In the genomic region with DNA sequence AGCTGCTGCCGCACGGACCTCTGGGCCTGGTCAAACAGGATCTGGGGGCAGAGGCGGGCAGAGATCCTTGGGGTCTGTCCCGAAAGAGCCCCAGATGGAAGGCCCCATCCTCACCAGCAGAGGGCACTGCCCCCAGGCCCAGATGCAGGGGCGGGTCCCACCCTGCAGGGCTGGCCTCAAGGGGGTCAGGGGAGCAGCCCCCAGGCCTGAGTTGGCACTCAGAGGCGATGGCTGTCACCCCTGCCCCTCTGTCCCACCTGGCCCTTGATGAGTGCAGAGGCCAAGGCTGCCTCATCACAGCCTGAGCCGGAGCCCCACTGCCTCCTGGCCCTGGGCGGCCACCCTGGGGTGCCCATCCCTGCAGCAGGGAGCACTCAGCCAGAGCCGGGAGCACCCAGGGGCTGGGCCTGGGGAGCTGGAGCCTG, we compare ENCODE assay signal across 11 cellular contexts. TPM values are rescaled to one million over a fixed set of nuclear protein-coding genes. Genes with fewer than 3 reads are reported as not detected.
A peak's percentile ranks its signal among the peaks of the same experiment; 100 is the strongest.
DNase-seq lines count a peak whose midpoint lies in the region; ATAC-seq and TF ChIP-seq lines count a peak whose summit lies in the region.
"Had no signal": no experiment of that assay in that cellular context is flagged by ENCODE, and none has a peak within 500 bp of the region (broad histone marks: within the 10 kb centered on the region; RNA-seq: fewer than 3 reads in every experiment).

No MANE protein-coding gene starts in this region.

- peaks cover 6 to 21% of the 10 kb centered on the region in 2 donors for H3K4me1 Mint-ChIP-seq in natural killer cell
- H3K4me1 Mint-ChIP-seq in natural killer cell treated with Interleukin-12 subunit alpha and Interleukin-12 subunit beta and Interleukin-15 and Interleukin-18, amount 100 ng/mL, for 72 hours (ENCODE audit: low read depth in 2 of 2) = peaks cover 11 to 12% of the 10 kb centered on the region in 2 donors

- H3K36me3 Mint-ChIP-seq in natural killer cell = no peaks in the 10 kb centered on the region
- no peaks in the 10 kb centered on the region for H3K36me3 Mint-ChIP-seq in natural killer cell treated with Interleukin-12 subunit alpha and Interleukin-12 subunit beta and Interleukin-15 and Interleukin-18, amount 100 ng/mL, for 72 hours

- H3K4me3 ChIP-seq in RWPE2 (ENCODE audit: severe bottlenecking) (no peak overlapping the region), fibroblast of villous mesenchyme (ENCODE audit: low read depth, low read length) (no peak overlapping the region), MG63 (no peak overlapping the region)

- TF ChIP-seq CTCF in natural killer cell (IDR thresholded peaks at IDR 0.05) (peak; percentile 26), RWPE2 (IDR thresholded peaks at IDR 0.05; ENCODE audit: poor library complexity, severe bottlenecking) (peak; percentile 32), fibroblast of villous mesenchyme (IDR thresholded peaks at IDR 0.05; ENCODE audit: insufficient read depth, low read depth, low read length) (peak; percentile 50), omental fat pad (IDR thresholded peaks at IDR 0.05) (no peak)

- no peaks in the 10 kb centered on the region for H3K9me3 Mint-ChIP-seq in natural killer cell
- H3K9me3 Mint-ChIP-seq in natural killer cell treated with Interleukin-12 subunit alpha and Interleukin-12 subunit beta and Interleukin-15 and Interleukin-18, amount 100 ng/mL, for 72 hours = no peaks in the 10 kb centered on the region

- intact Hi-C loops in natural killer cell (cut with micrococcal nuclease) = no loop called here

- H3K27me3 ChIP-seq in RWPE2 (ENCODE audit: insufficient read depth, poor library complexity, severe bottlenecking) (no peaks in the 10 kb centered on the region), MG63 (no peaks in the 10 kb centered on the region)

- H3K4me3 Mint-ChIP-seq in natural killer cell = no peak overlapping the region
- no peak overlapping the region for H3K4me3 Mint-ChIP-seq in natural killer cell treated with Interleukin-12 subunit alpha and Interleukin-12 subunit beta and Interleukin-15 and Interleukin-18, amount 100 ng/mL, for 72 hours

- no peak overlapping the region for H3K27ac ChIP-seq in RWPE2 (ENCODE audit: poor library complexity, severe bottlenecking)
- H3K27ac ChIP-seq: parathyroid adenoma had no signal

- H3K27ac Mint-ChIP-seq in natural killer cell = no peak overlapping the region
- H3K27ac Mint-ChIP-seq in natural killer cell treated with Interleukin-12 subunit alpha and Interleukin-12 subunit beta and Interleukin-15 and Interleukin-18, amount 100 ng/mL, for 72 hours = no peak overlapping the region

- H3K4me1 ChIP-seq in RWPE2 (ENCODE audit: insufficient read depth, poor library complexity, severe bottlenecking) = peaks cover 31% of the 10 kb centered on the region

- H3K9me3 ChIP-seq in RWPE2 (ENCODE audit: severe bottlenecking) = no peaks in the 10 kb centered on the region
- H3K9me3 ChIP-seq in MG63 = no peaks in the 10 kb centered on the region

- DNase-seq in natural killer cell (no peak), RWPE2 (ENCODE audit: low spot score) (no peak), fibroblast of villous mesenchyme (ENCODE audit: low read depth) (no peak), MG63 (no peak), omental fat pad (ENCODE audit: low spot score) (no peak), RPMI8226 (no peak)
- no peak for DNase-seq in natural killer cell treated with Interleukin-12 subunit alpha and Interleukin-12 subunit beta and Interleukin-15 and Interleukin-18, amount 100 ng/mL, for 72 hours (ENCODE audit: low spot score)
- DNase-seq: activated CD8-positive, alpha-beta memory T cell treated with anti-CD3 and anti-CD28 coated beads, Interleukin-2, amount 50 U/mL, for 4 hours; central memory CD4-positive, alpha-beta T cell had no signal

- H3K36me3 ChIP-seq in RWPE2 (ENCODE audit: low read depth) (no peaks in the 10 kb centered on the region), MG63 (no peaks in the 10 kb centered on the region)

- ATAC-seq in natural killer cell = no peak
- ATAC-seq in natural killer cell treated with Interleukin-12 subunit alpha and Interleukin-12 subunit beta and Interleukin-15 and Interleukin-18, amount 100 ng/mL, for 72 hours = no peak
- no peak for ATAC-seq in RWPE2 (ENCODE audit: low read depth)
- no peak for ATAC-seq in omental fat pad (ENCODE audit: low FRiP score)
- no peak for ATAC-seq in GM21528 (IDR thresholded peaks at IDR 0.05; ENCODE audit: low FRiP score, unreplicated experiment)

- no peaks in the 10 kb centered on the region for H3K27me3 Mint-ChIP-seq in natural killer cell (ENCODE audit: low read depth in 2 of 2)
- H3K27me3 Mint-ChIP-seq in natural killer cell treated with Interleukin-12 subunit alpha and Interleukin-12 subunit beta and Interleukin-15 and Interleukin-18, amount 100 ng/mL, for 72 hours = no peaks in the 10 kb centered on the region

RNA-seq across cellular contexts. Expression of gene ACAP3, which starts 5.7 kb away (rescaled TPM):
- total RNA-seq in natural killer cell (10 to 100 TPM; 56.1 to 59.7 (median 59.0) TPM), fibroblast of villous mesenchyme (43.2 and 54.8 TPM in 2 replicates), omental fat pad (10 to 100 TPM; 19.2 to 41.8 (median 38.1) TPM)
- total RNA-seq in natural killer cell treated with Interleukin-12 subunit alpha and Interleukin-12 subunit beta and Interleukin-15 and Interleukin-18, amount 100 ng/mL, for 72 hours = 10 to 100 TPM; 32.5 to 60.5 TPM
- 20.0 and 24.2 TPM in 2 replicates for total RNA-seq in MG63 (2014; rRNA removed; shearing (Covaris generic); ENCODE audit: low replicate concordance)

RNA-seq across cellular contexts. Expression of gene PUSL1, which starts 6.4 kb away (rescaled TPM):
- total RNA-seq in natural killer cell (10 to 100 TPM; 11.1 to 13.0 (median 12.9) TPM), fibroblast of villous mesenchyme (25.0 and 36.7 TPM in 2 replicates), omental fat pad (10 to 100 TPM; 15.7 to 26.0 (median 17.5) TPM)
- 10 to 100 TPM; 19.2 to 39.0 TPM for total RNA-seq in natural killer cell treated with Interleukin-12 subunit alpha and Interleukin-12 subunit beta and Interleukin-15 and Interleukin-18, amount 100 ng/mL, for 72 hours
- 46.7 and 53.3 TPM in 2 replicates for total RNA-seq in MG63 (2014; rRNA removed; shearing (Covaris generic); ENCODE audit: low replicate concordance)

RNA-seq across cellular contexts. Expression of gene SCNN1D, which starts 21.8 kb away (rescaled TPM):
- total RNA-seq in natural killer cell = 10 to 100 TPM in 1 of 3 donors, 1 to 10 TPM in 2; 6.9 to 13.1 (median 9.4) TPM
- total RNA-seq in natural killer cell treated with Interleukin-12 subunit alpha and Interleukin-12 subunit beta and Interleukin-15 and Interleukin-18, amount 100 ng/mL, for 72 hours = 1 to 10 TPM; 1.5 to 3.2 TPM
- total RNA-seq in fibroblast of villous mesenchyme = 0.86 and 0.97 TPM in 2 replicates
- total RNA-seq in MG63 (2014; rRNA removed; shearing (Covaris generic); ENCODE audit: low replicate concordance) = 0.20 and 2.5 TPM in 2 replicates
- 1 to 10 TPM in 3 of 4 donors, under 1 TPM in 1; 0.96 to 4.9 (median 2.7) TPM for total RNA-seq in omental fat pad

RNA-seq across cellular contexts. Expression of gene INTS11, which starts 22.4 kb away (rescaled TPM):
- total RNA-seq in natural killer cell (100 to 1,000 TPM; 150 to 189 (median 181) TPM), fibroblast of villous mesenchyme (57.9 and 61.2 TPM in 2 replicates), omental fat pad (100 to 1,000 TPM in 1 of 4 donors, 10 to 100 TPM in 3; 71.9 to 103 (median 86.2) TPM)
- 100 to 1,000 TPM; 122 to 204 TPM for total RNA-seq in natural killer cell treated with Interleukin-12 subunit alpha and Interleukin-12 subunit beta and Interleukin-15 and Interleukin-18, amount 100 ng/mL, for 72 hours
- 55.9 and 70.5 TPM in 2 replicates for total RNA-seq in MG63 (2014; rRNA removed; shearing (Covaris generic); ENCODE audit: low replicate concordance)

RNA-seq across cellular contexts. Expression of gene CPTP, which starts 22.6 kb away (rescaled TPM):
- total RNA-seq in natural killer cell (10 to 100 TPM in 2 of 3 donors, 1 to 10 TPM in 1; 8.0 to 14.6 (median 12.3) TPM), fibroblast of villous mesenchyme (11.7 and 13.2 TPM in 2 replicates), omental fat pad (10 to 100 TPM in 2 of 4 donors, 1 to 10 TPM in 2; 8.5 to 18.6 (median 11.5) TPM)
- total RNA-seq in natural killer cell treated with Interleukin-12 subunit alpha and Interleukin-12 subunit beta and Interleukin-15 and Interleukin-18, amount 100 ng/mL, for 72 hours = 10 to 100 TPM; 15.7 to 20.1 TPM
- total RNA-seq in MG63 (2014; rRNA removed; shearing (Covaris generic); ENCODE audit: low replicate concordance) = 18.1 and 31.1 TPM in 2 replicates

Comparison
In these comparisons a context has a peak if more than half of its experiments do, and no peak if none do; other contexts are left out.
1. CTCF ChIP-seq: peak in natural killer cell (single experiment), RWPE2 (single experiment) and fibroblast of villous mesenchyme (single experiment); none in omental fat pad (0 of 3).